Comparison of ENCODE assay signal across 12 cellular contexts in the genomic region with DNA sequence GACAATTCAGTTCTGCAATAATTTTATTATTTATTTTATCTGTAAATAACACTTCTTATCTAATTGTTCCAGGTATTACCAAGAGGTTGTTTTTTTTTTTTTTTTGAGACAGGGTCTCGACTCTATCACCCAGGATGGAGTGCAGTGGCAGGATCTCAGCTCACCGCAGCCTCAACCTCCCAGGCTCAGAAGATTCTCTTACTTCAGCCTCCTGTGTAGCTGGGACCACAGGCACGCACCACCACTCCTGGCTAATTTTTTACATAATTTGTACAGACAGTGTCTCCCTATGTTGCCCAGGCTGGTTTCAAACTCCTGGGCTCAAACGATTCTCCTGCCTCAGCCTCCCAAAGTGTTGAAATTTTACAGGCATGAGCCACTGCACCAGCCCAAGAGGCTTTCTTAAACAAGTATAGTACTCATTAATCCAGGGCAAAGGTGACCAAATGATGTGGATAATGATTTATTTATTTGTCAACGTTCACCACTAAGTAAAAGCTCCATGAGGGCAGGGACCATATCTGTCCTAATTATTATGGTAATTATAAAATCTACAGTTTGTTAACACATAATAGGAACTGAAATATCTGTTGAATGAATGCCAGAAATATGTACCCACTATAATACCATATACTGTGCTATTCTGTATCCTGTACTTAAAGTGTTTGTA. TPM values are rescaled to one million over a fixed set of nuclear protein-coding genes. Genes with fewer than 3 reads are reported as not detected.
DNase-seq lines count a peak whose midpoint lies in the region; ATAC-seq and TF ChIP-seq lines count a peak whose summit lies in the region.
"Had no signal": no experiment of that assay in that cellular context is flagged by ENCODE, and none has a peak within 500 bp of the region (broad histone marks: within the 10 kb centered on the region; RNA-seq: fewer than 3 reads in every experiment).

No MANE protein-coding gene starts in this region.

- BruUV-seq in MCF 10A (replicated peaks; lab: Mats Ljungman, UMichigan), result no TSS peak

- H2BK15ac ChIP-seq in mesenchymal stem cell (ENCODE audit: low read depth, poor library complexity, severe bottlenecking), result no peak overlapping the region

- H3K27me3 Mint-ChIP-seq in MCF 10A (ENCODE audit: insufficient read depth, unreplicated experiment), result no peaks in the 10 kb centered on the region
- no peaks in the 10 kb centered on the region for H3K27me3 Mint-ChIP-seq in activated CD8-positive, alpha-beta T cell treated with anti-CD3 and anti-CD28 coated beads, Interleukin-2, amount 10 ng/mL, durations not matched to agents 7 days and 5 days (ENCODE audit: low read depth)

- peak overlapping the region in 1 of 2 experiments; percentile 37 for H3K4ac ChIP-seq in mesenchymal stem cell (ENCODE audit: low read depth in 1 of 2, low read length in 2 of 2)

- H2BK12ac ChIP-seq in mesenchymal stem cell (ENCODE audit: low read length in 2 of 2), result no peak overlapping the region

- H3K18ac ChIP-seq in mesenchymal stem cell (ENCODE audit: low read depth in 1 of 2, low read length in 2 of 2), result peak overlapping the region; percentile 19 to 76

- H3K27ac ChIP-seq in breast epithelium (peak overlapping the region in 1 of 2 donors; percentile 14), mesenchymal stem cell (ENCODE audit: low read length, poor library complexity, severe bottlenecking) (no peak overlapping the region), upper lobe of right lung (peak overlapping the region; percentile 44), left lung (peak overlapping the region in 1 of 2 donors; percentile 83), SJCRH30 (no peak overlapping the region)
- H3K27ac ChIP-seq: dorsolateral prefrontal cortex had no signal

- TF ChIP-seq POLR2A in breast epithelium (IDR thresholded peaks at IDR 0.05), result no peak

- 89% methylated on average over 4 of the region's 5 CpGs for WGBS in mesenchymal stem cell

- POLR2A ChIA-PET in MCF 10A (lab: Yijun Ruan, JAX), result interaction anchor here (0.6 to 6.3 kb wide), 4 partner anchors 9 to 75 kb away, joined by 3 to 50 read pairs (median 4); a partner anchor contains a TSS
- POLR2A ChIA-PET in activated CD8-positive, alpha-beta T cell treated with anti-CD3 and anti-CD28 coated beads, Interleukin-2, amount 10 ng/mL, durations not matched to agents 7 days and 5 days (lab: Charles Lee), result interaction anchor here (0.5 to 12.0 kb wide), 13 partner anchors 7 to 856 kb away, joined by 3 to 348 read pairs (median 7); a partner anchor contains a TSS

- intact Hi-C loops in MCF 10A (cut with micrococcal nuclease), result no loop called here
- intact Hi-C loops in breast epithelium (cut with DNase I; ENCODE audit: low total_unique reads), result no loop called here
- intact Hi-C loops in upper lobe of right lung (cut with DNase I), result no loop called here
- intact Hi-C loops in left lung (cut with DNase I), result no loop called here

- H3K4me1 ChIP-seq in breast epithelium (no peaks in the 10 kb centered on the region), mesenchymal stem cell (ENCODE audit: control insufficient read depth, insufficient read depth, low read depth, low read length) (peaks cover 2% of the 10 kb centered on the region), upper lobe of right lung (peaks cover 6% of the 10 kb centered on the region), left lung (peaks cover 0 to 61% of the 10 kb centered on the region in 2 donors), SJCRH30 (peaks cover 16% of the 10 kb centered on the region)

- peak overlapping the region; percentile 39 for H3K27ac Mint-ChIP-seq in MCF 10A (ENCODE audit: low read depth, unreplicated experiment)
- peak overlapping the region; percentile 97 for H3K27ac Mint-ChIP-seq in activated CD8-positive, alpha-beta T cell treated with anti-CD3 and anti-CD28 coated beads, Interleukin-2, amount 10 ng/mL, durations not matched to agents 7 days and 5 days

- H3K4me3 ChIP-seq in breast epithelium (no peak overlapping the region), mesenchymal stem cell (ENCODE audit: insufficient read depth in 1 of 2, low read depth in 1 of 2, low read length in 2 of 2) (no peak overlapping the region), upper lobe of right lung (no peak overlapping the region), MG63 (no peak overlapping the region), left lung (no peak overlapping the region), SJCRH30 (no peak overlapping the region)
- H3K4me3 ChIP-seq: dorsolateral prefrontal cortex had no signal

- ATAC-seq in activated CD8-positive, alpha-beta T cell treated with anti-CD3 and anti-CD28 coated beads, Interleukin-2, amount 10 ng/mL, durations not matched to agents 7 days and 5 days, result peak; percentile 41
- ATAC-seq in upper lobe of right lung (peak; percentile 29), left lung (no peak)
- ATAC-seq: HepG2 had no signal

- no peaks in the 10 kb centered on the region for H3K9me3 Mint-ChIP-seq in MCF 10A (ENCODE audit: unreplicated experiment)
- H3K9me3 Mint-ChIP-seq in activated CD8-positive, alpha-beta T cell treated with anti-CD3 and anti-CD28 coated beads, Interleukin-2, amount 10 ng/mL, durations not matched to agents 7 days and 5 days (ENCODE audit: insufficient read depth), result no peaks in the 10 kb centered on the region
- H3K9me3 Mint-ChIP-seq: neural crest cell had no signal

- H3K4me1 Mint-ChIP-seq in MCF 10A (ENCODE audit: insufficient read depth, unreplicated experiment), result no peaks in the 10 kb centered on the region
- peaks cover 51% of the 10 kb centered on the region for H3K4me1 Mint-ChIP-seq in activated CD8-positive, alpha-beta T cell treated with anti-CD3 and anti-CD28 coated beads, Interleukin-2, amount 10 ng/mL, durations not matched to agents 7 days and 5 days (ENCODE audit: low read depth)
- H3K4me1 Mint-ChIP-seq: neural crest cell had no signal

- no peak overlapping the region for H3K9ac ChIP-seq in mesenchymal stem cell (ENCODE audit: low read length)

- peaks cover 10% of the 10 kb centered on the region for H3K79me1 ChIP-seq in mesenchymal stem cell (replicated peaks; ENCODE audit: low read length, poor library complexity, severe bottlenecking)

- no peak overlapping the region for H3K4me2 ChIP-seq in mesenchymal stem cell (ENCODE audit: low read length, poor library complexity, severe bottlenecking)

- H3K36me3 Mint-ChIP-seq in MCF 10A (ENCODE audit: insufficient read depth, unreplicated experiment), result peaks cover 46% of the 10 kb centered on the region
- H3K36me3 Mint-ChIP-seq in activated CD8-positive, alpha-beta T cell treated with anti-CD3 and anti-CD28 coated beads, Interleukin-2, amount 10 ng/mL, durations not matched to agents 7 days and 5 days (ENCODE audit: low read depth), result peaks cover 86% of the 10 kb centered on the region

- no peak overlapping the region for H2BK120ac ChIP-seq in mesenchymal stem cell (ENCODE audit: low read depth, low read length)

- no peaks in the 10 kb centered on the region for H3K36me3 ChIP-seq in breast epithelium
- peaks cover 5 to 42% of the 10 kb centered on the region in 2 experiments for H3K36me3 ChIP-seq in mesenchymal stem cell (ENCODE audit: control insufficient read depth in 1 of 2, insufficient read depth in 2 of 2, low read depth in 1 of 2, low read length in 2 of 2)
- H3K36me3 ChIP-seq in upper lobe of right lung, result peaks cover 43% of the 10 kb centered on the region
- peaks cover 67% of the 10 kb centered on the region for H3K36me3 ChIP-seq in MG63
- peaks cover 0 to 35% of the 10 kb centered on the region in 2 donors for H3K36me3 ChIP-seq in left lung
- H3K36me3 ChIP-seq in SJCRH30, result peaks cover 95% of the 10 kb centered on the region

- CTCF ChIA-PET in MCF 10A (lab: Yijun Ruan, JAX), result interaction anchor here (0.6 to 1.6 kb wide), 3 partner anchors 52 to 91 kb away, joined by 3 to 4 read pairs (median 4); a partner anchor contains a TSS
- CTCF ChIA-PET in activated CD8-positive, alpha-beta T cell treated with anti-CD3 and anti-CD28 coated beads, Interleukin-2, amount 10 ng/mL, durations not matched to agents 7 days and 5 days (lab: Charles Lee), result interaction anchor here (0.7 to 4.9 kb wide), 5 partner anchors 12 to 117 kb away, joined by 3 to 30 read pairs (median 3); a partner anchor contains a TSS

- no peak for DNase-seq in MCF 10A (ENCODE audit: unreplicated experiment)
- no peak for DNase-seq in breast epithelium (ENCODE audit: low spot score in 2 of 2)
- DNase-seq in activated CD8-positive, alpha-beta T cell treated with anti-CD3 and anti-CD28 coated beads, Interleukin-2, amount 10 ng/mL, durations not matched to agents 7 days and 5 days, result peak; percentile 76
- DNase-seq in mesenchymal stem cell, result no peak
- DNase-seq in upper lobe of right lung, result no peak
- no peak for DNase-seq in MG63
- no peak for DNase-seq in left lung
- no peak for DNase-seq in SJCRH30
- DNase-seq: dorsolateral prefrontal cortex, NCI-H446 had no signal

- no peak overlapping the region for H4K91ac ChIP-seq in mesenchymal stem cell (ENCODE audit: low read length)

- H3K23ac ChIP-seq in mesenchymal stem cell (ENCODE audit: low read length in 2 of 2), result no peak overlapping the region

- peak overlapping the region; percentile 37 for H4K8ac ChIP-seq in mesenchymal stem cell (ENCODE audit: low read length)

- H3K27me3 ChIP-seq in breast epithelium, result no peaks in the 10 kb centered on the region
- no peaks in the 10 kb centered on the region for H3K27me3 ChIP-seq in mesenchymal stem cell (ENCODE audit: control insufficient read depth in 1 of 2, insufficient read depth in 1 of 2, low read length in 2 of 2)
- H3K27me3 ChIP-seq in upper lobe of right lung, result no peaks in the 10 kb centered on the region
- H3K27me3 ChIP-seq in MG63, result no peaks in the 10 kb centered on the region
- H3K27me3 ChIP-seq in left lung, result no peaks in the 10 kb centered on the region
- no peaks in the 10 kb centered on the region for H3K27me3 ChIP-seq in SJCRH30
- H3K27me3 ChIP-seq: dorsolateral prefrontal cortex had no signal

- H2AFZ ChIP-seq in mesenchymal stem cell (ENCODE audit: low read depth, low read length), result no peak overlapping the region

- H2AK5ac ChIP-seq in mesenchymal stem cell (ENCODE audit: low read length, severe bottlenecking), result peak overlapping the region; percentile 13

- H3K9me3 ChIP-seq in breast epithelium, result no peaks in the 10 kb centered on the region
- H3K9me3 ChIP-seq in mesenchymal stem cell (ENCODE audit: control insufficient read depth, low read length), result no peaks in the 10 kb centered on the region
- H3K9me3 ChIP-seq in upper lobe of right lung, result no peaks in the 10 kb centered on the region
- no peaks in the 10 kb centered on the region for H3K9me3 ChIP-seq in MG63
- H3K9me3 ChIP-seq in left lung, result no peaks in the 10 kb centered on the region
- no peaks in the 10 kb centered on the region for H3K9me3 ChIP-seq in SJCRH30 (replicated peaks)

- no peak overlapping the region for H3K4me3 Mint-ChIP-seq in MCF 10A (ENCODE audit: unreplicated experiment)
- peak overlapping the region; percentile 85 for H3K4me3 Mint-ChIP-seq in activated CD8-positive, alpha-beta T cell treated with anti-CD3 and anti-CD28 coated beads, Interleukin-2, amount 10 ng/mL, durations not matched to agents 7 days and 5 days
- H3K4me3 Mint-ChIP-seq: neural crest cell had no signal

- H2BK5ac ChIP-seq in mesenchymal stem cell (ENCODE audit: low read depth, low read length, poor library complexity, severe bottlenecking), result no peak overlapping the region

- TF ChIP-seq CTCF in MCF 10A (IDR thresholded peaks at IDR 0.05; ENCODE audit: unreplicated experiment) (no peak), breast epithelium (IDR thresholded peaks at IDR 0.05) (no peak), upper lobe of right lung (IDR thresholded peaks at IDR 0.05) (no peak), left lung (IDR thresholded peaks at IDR 0.05) (no peak)

- H3K14ac ChIP-seq in mesenchymal stem cell (ENCODE audit: low read length in 2 of 2), result peak overlapping the region in 1 of 2 experiments; percentile 65

RNA-seq across cellular contexts. Expression of a gene that starts 12.0 kb away (rescaled TPM):
- total RNA-seq in MCF 10A (2022) (17.1 and 20.7 TPM in 2 replicates), breast epithelium (10 to 100 TPM; 51.7 to 85.8 (median 57.7) TPM), upper lobe of right lung (66.9 TPM), left lung (10 to 100 TPM; 40.6 to 59.2 TPM)
- total RNA-seq in activated CD8-positive, alpha-beta T cell treated with anti-CD3 and anti-CD28 coated beads, Interleukin-2, amount 10 ng/mL, durations not matched to agents 7 days and 5 days, result 100 to 1,000 TPM; 453 to 469 TPM
- polyA plus RNA-seq in mesenchymal stem cell (2013, experiment 1 of 2), result 31.0 TPM
- 33.9 TPM for polyA plus RNA-seq in mesenchymal stem cell (2013, experiment 2 of 2)
- 49.2 and 82.4 TPM in 2 replicates for total RNA-seq in MG63 (2014; rRNA removed; shearing (Covaris generic); ENCODE audit: low replicate concordance)
- 138 and 165 TPM in 2 replicates for total RNA-seq in SJCRH30 (2014; rRNA removed; shearing (Covaris generic))
